In the genomic region with DNA sequence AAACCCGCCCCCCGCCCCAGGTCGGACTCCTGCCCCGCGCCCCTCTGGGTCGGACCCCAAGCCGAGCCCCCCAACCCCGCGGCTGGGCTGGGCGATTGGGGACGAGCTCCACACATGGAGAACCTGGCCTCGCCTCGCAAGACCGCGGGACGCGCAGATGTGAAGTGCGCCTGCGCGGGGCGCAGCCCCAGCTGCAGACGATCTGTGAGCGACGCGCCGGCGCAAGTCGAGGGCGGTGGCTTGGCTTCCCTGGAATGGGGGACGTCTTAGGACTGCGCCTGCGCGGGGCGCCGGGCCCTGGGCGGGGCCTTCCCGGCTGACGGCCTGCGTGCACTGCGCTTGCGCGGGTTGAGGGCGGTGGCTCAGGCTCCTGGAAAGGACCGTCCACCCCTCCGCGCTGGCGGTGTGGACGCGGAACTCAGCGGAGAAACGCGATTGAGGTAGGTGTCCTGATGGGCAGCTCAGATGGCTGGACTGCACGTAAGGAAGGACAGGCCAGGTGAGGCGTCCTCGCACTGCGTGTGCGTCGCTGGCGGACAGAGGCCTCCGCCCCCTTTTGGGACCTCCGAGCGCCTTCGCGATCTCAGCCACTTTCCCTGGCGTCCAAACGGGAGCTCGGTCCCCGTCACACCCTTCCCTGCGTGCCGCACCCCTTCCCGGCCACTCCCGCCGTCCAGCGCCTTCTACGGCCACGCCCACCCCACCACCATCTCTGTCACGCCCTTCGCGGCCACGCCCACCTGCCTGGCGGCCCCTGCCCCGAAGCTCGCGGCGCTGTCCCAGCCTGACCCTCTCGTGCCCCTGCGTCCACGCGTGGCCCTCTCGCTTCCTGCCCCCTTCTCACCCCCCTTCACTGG, we compare ENCODE assay signal across 1 cellular context.
TF ChIP-seq lines count a peak whose summit lies in the region.

A gene (plus strand): TSS at position 351 of the 857 bp plus-strand sequence. CDS start 1,278 bp downstream, outside the sequence.

TF ChIP-seq in HepG2, 621 proteins besides CTCF, POLR2A, EP300 and RAD21 (continued from another document and continues in another):
- TF ChIP-seq, protein P1, sequence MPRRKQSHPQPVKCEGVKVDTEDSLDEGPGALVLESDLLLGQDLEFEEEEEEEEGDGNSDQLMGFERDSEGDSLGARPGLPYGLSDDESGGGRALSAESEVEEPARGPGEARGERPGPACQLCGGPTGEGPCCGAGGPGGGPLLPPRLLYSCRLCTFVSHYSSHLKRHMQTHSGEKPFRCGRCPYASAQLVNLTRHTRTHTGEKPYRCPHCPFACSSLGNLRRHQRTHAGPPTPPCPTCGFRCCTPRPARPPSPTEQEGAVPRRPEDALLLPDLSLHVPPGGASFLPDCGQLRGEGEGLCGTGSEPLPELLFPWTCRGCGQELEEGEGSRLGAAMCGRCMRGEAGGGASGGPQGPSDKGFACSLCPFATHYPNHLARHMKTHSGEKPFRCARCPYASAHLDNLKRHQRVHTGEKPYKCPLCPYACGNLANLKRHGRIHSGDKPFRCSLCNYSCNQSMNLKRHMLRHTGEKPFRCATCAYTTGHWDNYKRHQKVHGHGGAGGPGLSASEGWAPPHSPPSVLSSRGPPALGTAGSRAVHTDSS (CRISPR knock-in tag; conservative IDR thresholded peaks at IDR 0.05), result no peak; the same call in 1 of the 2 replicates
- 0 out of 2 replicates have a peak, but pooled peaks have one; percentile 44 for TF ChIP-seq NCOR1 (IDR thresholded peaks at IDR 0.05; ENCODE audit: borderline replicate concordance, low read length)
- no peak for TF ChIP-seq ZNF121 (CRISPR knock-in tag; IDR thresholded peaks at IDR 0.05)
- peak; percentile 75; the same call in 1 of the 2 replicates for TF ChIP-seq BRD4 (CRISPR knock-in tag; IDR thresholded peaks at IDR 0.05)
- no peak for TF ChIP-seq GPN1 (CRISPR knock-in tag; IDR thresholded peaks at IDR 0.05; ENCODE audit: borderline replicate concordance)
- no peak for TF ChIP-seq RORA (CRISPR knock-in tag; IDR thresholded peaks at IDR 0.05)
- TF ChIP-seq, protein P2, sequence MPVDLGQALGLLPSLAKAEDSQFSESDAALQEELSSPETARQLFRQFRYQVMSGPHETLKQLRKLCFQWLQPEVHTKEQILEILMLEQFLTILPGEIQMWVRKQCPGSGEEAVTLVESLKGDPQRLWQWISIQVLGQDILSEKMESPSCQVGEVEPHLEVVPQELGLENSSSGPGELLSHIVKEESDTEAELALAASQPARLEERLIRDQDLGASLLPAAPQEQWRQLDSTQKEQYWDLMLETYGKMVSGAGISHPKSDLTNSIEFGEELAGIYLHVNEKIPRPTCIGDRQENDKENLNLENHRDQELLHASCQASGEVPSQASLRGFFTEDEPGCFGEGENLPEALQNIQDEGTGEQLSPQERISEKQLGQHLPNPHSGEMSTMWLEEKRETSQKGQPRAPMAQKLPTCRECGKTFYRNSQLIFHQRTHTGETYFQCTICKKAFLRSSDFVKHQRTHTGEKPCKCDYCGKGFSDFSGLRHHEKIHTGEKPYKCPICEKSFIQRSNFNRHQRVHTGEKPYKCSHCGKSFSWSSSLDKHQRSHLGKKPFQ (CRISPR knock-in tag; IDR thresholded peaks at IDR 0.05; ENCODE audit: insufficient replicate concordance), result peak; percentile 85
- no peak; the same call in 1 of the 2 replicates for TF ChIP-seq SIX1 (CRISPR knock-in tag; IDR thresholded peaks at IDR 0.05; ENCODE audit: borderline replicate concordance)
- TF ChIP-seq XRCC5 (optimal IDR thresholded peaks at IDR 0.05; ENCODE audit: low read length), result peak; percentile 34
- TF ChIP-seq MED8 (CRISPR knock-in tag; IDR thresholded peaks at IDR 0.05; ENCODE audit: insufficient replicate concordance), result peak; percentile 61
- peak; percentile 22; the same call in 1 of the 2 replicates for TF ChIP-seq HOXA5 (CRISPR knock-in tag; IDR thresholded peaks at IDR 0.05)
- no peak for TF ChIP-seq ELF4 (CRISPR knock-in tag; IDR thresholded peaks at IDR 0.05; ENCODE audit: borderline replicate concordance)
- TF ChIP-seq, protein P3, sequence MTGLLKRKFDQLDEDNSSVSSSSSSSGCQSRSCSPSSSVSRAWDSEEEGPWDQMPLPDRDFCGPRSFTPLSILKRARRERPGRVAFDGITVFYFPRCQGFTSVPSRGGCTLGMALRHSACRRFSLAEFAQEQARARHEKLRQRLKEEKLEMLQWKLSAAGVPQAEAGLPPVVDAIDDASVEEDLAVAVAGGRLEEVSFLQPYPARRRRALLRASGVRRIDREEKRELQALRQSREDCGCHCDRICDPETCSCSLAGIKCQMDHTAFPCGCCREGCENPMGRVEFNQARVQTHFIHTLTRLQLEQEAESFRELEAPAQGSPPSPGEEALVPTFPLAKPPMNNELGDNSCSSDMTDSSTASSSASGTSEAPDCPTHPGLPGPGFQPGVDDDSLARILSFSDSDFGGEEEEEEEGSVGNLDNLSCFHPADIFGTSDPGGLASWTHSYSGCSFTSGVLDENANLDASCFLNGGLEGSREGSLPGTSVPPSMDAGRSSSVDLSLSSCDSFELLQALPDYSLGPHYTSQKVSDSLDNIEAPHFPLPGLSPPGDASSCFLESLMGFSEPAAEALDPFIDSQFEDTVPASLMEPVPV (CRISPR knock-in tag; IDR thresholded peaks at IDR 0.05), result peak; percentile 93; the same call in 1 of the 2 replicates
- no peak for TF ChIP-seq TCF7 (IDR thresholded peaks at IDR 0.05; ENCODE audit: low read depth)
- peak; percentile 37 for TF ChIP-seq SKI (IDR thresholded peaks at IDR 0.05; ENCODE audit: partially characterized antibody)
- TF ChIP-seq TP53 (CRISPR knock-in tag; conservative IDR thresholded peaks at IDR 0.05), result no peak
- TF ChIP-seq, protein P4, sequence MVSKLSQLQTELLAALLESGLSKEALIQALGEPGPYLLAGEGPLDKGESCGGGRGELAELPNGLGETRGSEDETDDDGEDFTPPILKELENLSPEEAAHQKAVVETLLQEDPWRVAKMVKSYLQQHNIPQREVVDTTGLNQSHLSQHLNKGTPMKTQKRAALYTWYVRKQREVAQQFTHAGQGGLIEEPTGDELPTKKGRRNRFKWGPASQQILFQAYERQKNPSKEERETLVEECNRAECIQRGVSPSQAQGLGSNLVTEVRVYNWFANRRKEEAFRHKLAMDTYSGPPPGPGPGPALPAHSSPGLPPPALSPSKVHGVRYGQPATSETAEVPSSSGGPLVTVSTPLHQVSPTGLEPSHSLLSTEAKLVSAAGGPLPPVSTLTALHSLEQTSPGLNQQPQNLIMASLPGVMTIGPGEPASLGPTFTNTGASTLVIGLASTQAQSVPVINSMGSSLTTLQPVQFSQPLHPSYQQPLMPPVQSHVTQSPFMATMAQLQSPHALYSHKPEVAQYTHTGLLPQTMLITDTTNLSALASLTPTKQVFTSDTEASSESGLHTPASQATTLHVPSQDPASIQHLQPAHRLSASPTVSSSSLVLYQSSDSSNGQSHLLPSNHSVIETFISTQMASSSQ (IDR thresholded peaks at IDR 0.05; ENCODE audit: low read depth), result no peak
- TF ChIP-seq, protein P4 (CRISPR knock-in tag; IDR thresholded peaks at IDR 0.05; ENCODE audit: borderline replicate concordance), result peak; percentile 37; the same call in 1 of the 2 replicates
- TF ChIP-seq ZNF615 (CRISPR knock-in tag; IDR thresholded peaks at IDR 0.05; ENCODE audit: borderline replicate concordance), result no peak
- TF ChIP-seq ZNF557 (CRISPR knock-in tag; IDR thresholded peaks at IDR 0.05), result no peak
- TF ChIP-seq, protein P5, sequence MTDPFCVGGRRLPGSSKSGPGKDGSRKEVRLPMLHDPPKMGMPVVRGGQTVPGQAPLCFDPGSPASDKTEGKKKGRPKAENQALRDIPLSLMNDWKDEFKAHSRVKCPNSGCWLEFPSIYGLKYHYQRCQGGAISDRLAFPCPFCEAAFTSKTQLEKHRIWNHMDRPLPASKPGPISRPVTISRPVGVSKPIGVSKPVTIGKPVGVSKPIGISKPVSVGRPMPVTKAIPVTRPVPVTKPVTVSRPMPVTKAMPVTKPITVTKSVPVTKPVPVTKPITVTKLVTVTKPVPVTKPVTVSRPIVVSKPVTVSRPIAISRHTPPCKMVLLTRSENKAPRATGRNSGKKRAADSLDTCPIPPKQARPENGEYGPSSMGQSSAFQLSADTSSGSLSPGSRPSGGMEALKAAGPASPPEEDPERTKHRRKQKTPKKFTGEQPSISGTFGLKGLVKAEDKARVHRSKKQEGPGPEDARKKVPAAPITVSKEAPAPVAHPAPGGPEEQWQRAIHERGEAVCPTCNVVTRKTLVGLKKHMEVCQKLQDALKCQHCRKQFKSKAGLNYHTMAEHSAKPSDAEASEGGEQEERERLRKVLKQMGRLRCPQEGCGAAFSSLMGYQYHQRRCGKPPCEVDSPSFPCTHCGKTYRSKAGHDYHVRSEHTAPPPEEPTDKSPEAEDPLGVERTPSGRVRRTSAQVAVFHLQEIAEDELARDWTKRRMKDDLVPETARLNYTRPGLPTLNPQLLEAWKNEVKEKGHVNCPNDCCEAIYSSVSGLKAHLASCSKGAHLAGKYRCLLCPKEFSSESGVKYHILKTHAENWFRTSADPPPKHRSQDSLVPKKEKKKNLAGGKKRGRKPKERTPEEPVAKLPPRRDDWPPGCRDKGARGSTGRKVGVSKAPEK (CRISPR knock-in tag; IDR thresholded peaks at IDR 0.05; ENCODE audit: borderline replicate concordance), result no peak
- TF ChIP-seq, protein P6, sequence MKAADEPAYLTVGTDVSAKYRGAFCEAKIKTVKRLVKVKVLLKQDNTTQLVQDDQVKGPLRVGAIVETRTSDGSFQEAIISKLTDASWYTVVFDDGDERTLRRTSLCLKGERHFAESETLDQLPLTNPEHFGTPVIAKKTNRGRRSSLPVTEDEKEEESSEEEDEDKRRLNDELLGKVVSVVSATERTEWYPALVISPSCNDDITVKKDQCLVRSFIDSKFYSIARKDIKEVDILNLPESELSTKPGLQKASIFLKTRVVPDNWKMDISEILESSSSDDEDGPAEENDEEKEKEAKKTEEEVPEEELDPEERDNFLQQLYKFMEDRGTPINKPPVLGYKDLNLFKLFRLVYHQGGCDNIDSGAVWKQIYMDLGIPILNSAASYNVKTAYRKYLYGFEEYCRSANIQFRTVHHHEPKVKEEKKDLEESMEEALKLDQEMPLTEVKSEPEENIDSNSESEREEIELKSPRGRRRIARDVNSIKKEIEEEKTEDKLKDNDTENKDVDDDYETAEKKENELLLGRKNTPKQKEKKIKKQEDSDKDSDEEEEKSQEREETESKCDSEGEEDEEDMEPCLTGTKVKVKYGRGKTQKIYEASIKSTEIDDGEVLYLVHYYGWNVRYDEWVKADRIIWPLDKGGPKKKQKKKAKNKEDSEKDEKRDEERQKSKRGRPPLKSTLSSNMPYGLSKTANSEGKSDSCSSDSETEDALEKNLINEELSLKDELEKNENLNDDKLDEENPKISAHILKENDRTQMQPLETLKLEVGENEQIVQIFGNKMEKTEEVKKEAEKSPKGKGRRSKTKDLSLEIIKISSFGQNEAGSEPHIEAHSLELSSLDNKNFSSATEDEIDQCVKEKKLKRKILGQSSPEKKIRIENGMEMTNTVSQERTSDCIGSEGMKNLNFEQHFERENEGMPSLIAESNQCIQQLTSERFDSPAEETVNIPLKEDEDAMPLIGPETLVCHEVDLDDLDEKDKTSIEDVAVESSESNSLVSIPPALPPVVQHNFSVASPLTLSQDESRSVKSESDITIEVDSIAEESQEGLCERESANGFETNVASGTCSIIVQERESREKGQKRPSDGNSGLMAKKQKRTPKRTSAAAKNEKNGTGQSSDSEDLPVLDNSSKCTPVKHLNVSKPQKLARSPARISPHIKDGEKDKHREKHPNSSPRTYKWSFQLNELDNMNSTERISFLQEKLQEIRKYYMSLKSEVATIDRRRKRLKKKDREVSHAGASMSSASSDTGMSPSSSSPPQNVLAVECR (CRISPR knock-in tag; IDR thresholded peaks at IDR 0.05; ENCODE audit: borderline replicate concordance), result peak; percentile 99
- TF ChIP-seq KMT2A (CRISPR knock-in tag; IDR thresholded peaks at IDR 0.05), result peak; percentile 89
- TF ChIP-seq, protein P7, sequence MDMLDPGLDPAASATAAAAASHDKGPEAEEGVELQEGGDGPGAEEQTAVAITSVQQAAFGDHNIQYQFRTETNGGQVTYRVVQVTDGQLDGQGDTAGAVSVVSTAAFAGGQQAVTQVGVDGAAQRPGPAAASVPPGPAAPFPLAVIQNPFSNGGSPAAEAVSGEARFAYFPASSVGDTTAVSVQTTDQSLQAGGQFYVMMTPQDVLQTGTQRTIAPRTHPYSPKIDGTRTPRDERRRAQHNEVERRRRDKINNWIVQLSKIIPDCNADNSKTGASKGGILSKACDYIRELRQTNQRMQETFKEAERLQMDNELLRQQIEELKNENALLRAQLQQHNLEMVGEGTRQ (IDR thresholded peaks at IDR 0.05; ENCODE audit: low read depth, low read length), result no peak
- TF ChIP-seq, protein P7 (CRISPR knock-in tag; IDR thresholded peaks at IDR 0.05; ENCODE audit: borderline replicate concordance), result peak; percentile 65; the same call in 1 of the 2 replicates
- TF ChIP-seq ATM (IDR thresholded peaks at IDR 0.05; ENCODE audit: borderline replicate concordance), result no peak
- TF ChIP-seq, protein P8, sequence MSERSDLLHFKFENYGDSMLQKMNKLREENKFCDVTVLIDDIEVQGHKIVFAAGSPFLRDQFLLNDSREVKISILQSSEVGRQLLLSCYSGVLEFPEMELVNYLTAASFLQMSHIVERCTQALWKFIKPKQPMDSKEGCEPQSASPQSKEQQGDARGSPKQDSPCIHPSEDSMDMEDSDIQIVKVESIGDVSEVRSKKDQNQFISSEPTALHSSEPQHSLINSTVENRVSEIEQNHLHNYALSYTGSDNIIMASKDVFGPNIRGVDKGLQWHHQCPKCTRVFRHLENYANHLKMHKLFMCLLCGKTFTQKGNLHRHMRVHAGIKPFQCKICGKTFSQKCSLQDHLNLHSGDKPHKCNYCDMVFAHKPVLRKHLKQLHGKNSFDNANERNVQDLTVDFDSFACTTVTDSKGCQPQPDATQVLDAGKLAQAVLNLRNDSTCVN (CRISPR knock-in tag; IDR thresholded peaks at IDR 0.05; ENCODE audit: borderline replicate concordance), result 0 out of 2 replicates have a peak, but pooled peaks have one; percentile 50
- peak; percentile 88 for TF ChIP-seq MXD4 (CRISPR knock-in tag; IDR thresholded peaks at IDR 0.05)
- peak; percentile 82; the same call in 1 of the 2 replicates for TF ChIP-seq ZNF501 (CRISPR knock-in tag; IDR thresholded peaks at IDR 0.05)
- no peak for TF ChIP-seq DPF2 (CRISPR knock-in tag; IDR thresholded peaks at IDR 0.05; ENCODE audit: borderline replicate concordance, low read depth)
- TF ChIP-seq ARNT (IDR thresholded peaks at IDR 0.05), result no peak
- peak; percentile 86 for TF ChIP-seq TOPORS (CRISPR knock-in tag; IDR thresholded peaks at IDR 0.05)
- TF ChIP-seq ZNF766 (CRISPR knock-in tag; IDR thresholded peaks at IDR 0.05; ENCODE audit: borderline replicate concordance), result no peak
- peak; percentile 64; the same call in 1 of the 2 replicates for TF ChIP-seq GATAD2A (CRISPR knock-in tag; IDR thresholded peaks at IDR 0.05)
